In the genomic region with DNA sequence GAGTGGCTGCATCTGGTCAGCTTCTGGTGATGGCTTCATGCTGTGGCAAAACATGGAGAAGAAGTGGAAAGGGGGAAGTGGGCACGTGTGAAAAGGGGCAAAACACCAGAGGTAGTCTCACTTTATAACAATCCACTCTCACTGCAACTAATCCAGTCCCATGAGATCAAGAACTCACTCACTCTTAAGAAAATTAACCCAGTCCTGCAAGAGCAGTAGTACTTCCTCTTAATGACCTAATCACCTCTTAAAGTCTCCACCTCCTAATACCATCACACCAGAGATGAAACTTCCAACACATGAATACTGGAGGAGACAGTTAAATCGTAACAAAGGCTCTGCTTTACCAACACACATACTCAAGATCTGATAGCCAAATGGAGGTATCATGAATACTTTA, we compare ENCODE assay signal across 22 cellular contexts.
DNase-seq lines count a peak whose midpoint lies in the region; ATAC-seq lines count a peak whose summit lies in the region.
"Had no signal": no experiment of that assay in that cellular context is flagged by ENCODE, and none has a peak within 500 bp of the region (broad histone marks: within the 10 kb centered on the region; RNA-seq: fewer than 3 reads in every experiment).

No MANE protein-coding gene starts in this region.

- peaks cover 71% of the 10 kb centered on the region for H3K4me1 Mint-ChIP-seq in activated T-cell treated with anti-CD3 and anti-CD28 coated beads, Interleukin-2, amount 50 U/mL, for 24 hours (ENCODE audit: low read depth)
- H3K4me1 Mint-ChIP-seq in activated T-helper 17 cell treated with anti-CD3 and anti-CD28 coated beads, Interleukin-2, amount 50 U/mL, for 72 hours: peaks cover 51% of the 10 kb centered on the region
- peaks cover 74% of the 10 kb centered on the region for H3K4me1 Mint-ChIP-seq in stimulated activated naive CD8-positive, alpha-beta T cell treated with anti-CD3 and anti-CD28 coated beads, Interleukin-15, Interleukin-2, amounts not matched to agents 100 ng/mL and 50 ng/mL, for 24 hours (ENCODE audit: low read depth)
- H3K4me1 Mint-ChIP-seq: H9 had no signal

- H3K4me3 Mint-ChIP-seq in activated T-cell treated with anti-CD3 and anti-CD28 coated beads, Interleukin-2, amount 50 U/mL, for 24 hours: peak overlapping the region; percentile 37
- peak overlapping the region; percentile 56 for H3K4me3 Mint-ChIP-seq in activated T-helper 17 cell treated with anti-CD3 and anti-CD28 coated beads, Interleukin-2, amount 50 U/mL, for 72 hours
- H3K4me3 Mint-ChIP-seq in stimulated activated naive CD8-positive, alpha-beta T cell treated with anti-CD3 and anti-CD28 coated beads, Interleukin-15, Interleukin-2, amounts not matched to agents 100 ng/mL and 50 ng/mL, for 24 hours: peak overlapping the region; percentile 65
- H3K4me3 Mint-ChIP-seq: H9; T-helper 2 cell treated with Interferon-gamma antibody and Interleukin-4, amounts not matched to agents 5 μg/mL and 100 μg/mL, for 36 hours had no signal

- peaks cover 20% of the 10 kb centered on the region for H3K36me3 Mint-ChIP-seq in activated T-cell treated with anti-CD3 and anti-CD28 coated beads, Interleukin-2, amount 50 U/mL, for 24 hours (ENCODE audit: low read depth)
- H3K36me3 Mint-ChIP-seq in activated T-helper 17 cell treated with anti-CD3 and anti-CD28 coated beads, Interleukin-2, amount 50 U/mL, for 72 hours (ENCODE audit: low read depth): no peaks in the 10 kb centered on the region
- H3K36me3 Mint-ChIP-seq in stimulated activated naive CD8-positive, alpha-beta T cell treated with anti-CD3 and anti-CD28 coated beads, Interleukin-15, Interleukin-2, amounts not matched to agents 100 ng/mL and 50 ng/mL, for 24 hours (ENCODE audit: low read depth): peaks cover 10% of the 10 kb centered on the region

- no peaks in the 10 kb centered on the region for H3K27me3 Mint-ChIP-seq in activated T-cell treated with anti-CD3 and anti-CD28 coated beads, Interleukin-2, amount 50 U/mL, for 24 hours
- no peaks in the 10 kb centered on the region for H3K27me3 Mint-ChIP-seq in activated T-helper 17 cell treated with anti-CD3 and anti-CD28 coated beads, Interleukin-2, amount 50 U/mL, for 72 hours
- H3K27me3 Mint-ChIP-seq in stimulated activated naive CD8-positive, alpha-beta T cell treated with anti-CD3 and anti-CD28 coated beads, Interleukin-15, Interleukin-2, amounts not matched to agents 100 ng/mL and 50 ng/mL, for 24 hours: no peaks in the 10 kb centered on the region

- ATAC-seq in HG02981 (IDR thresholded peaks at IDR 0.05; ENCODE audit: unreplicated experiment): peak; percentile 60
- ATAC-seq in activated T-helper 17 cell treated with anti-CD3 and anti-CD28 coated beads, Interleukin-2, amount 50 U/mL, for 72 hours (replicated peaks): peak; percentile 55
- ATAC-seq: mucosa of descending colon, PC-3 had no signal

- H3K9me3 Mint-ChIP-seq in activated T-cell treated with anti-CD3 and anti-CD28 coated beads, Interleukin-2, amount 50 U/mL, for 24 hours: no peaks in the 10 kb centered on the region
- H3K9me3 Mint-ChIP-seq in activated T-helper 17 cell treated with anti-CD3 and anti-CD28 coated beads, Interleukin-2, amount 50 U/mL, for 72 hours: no peaks in the 10 kb centered on the region
- peaks cover 5% of the 10 kb centered on the region for H3K9me3 Mint-ChIP-seq in stimulated activated naive CD8-positive, alpha-beta T cell treated with anti-CD3 and anti-CD28 coated beads, Interleukin-15, Interleukin-2, amounts not matched to agents 100 ng/mL and 50 ng/mL, for 24 hours
- H3K9me3 Mint-ChIP-seq: H9; T-helper 2 cell treated with Interferon-gamma antibody and Interleukin-4, amounts not matched to agents 5 μg/mL and 100 μg/mL, for 36 hours had no signal

- H3K27ac Mint-ChIP-seq in activated T-cell treated with anti-CD3 and anti-CD28 coated beads, Interleukin-2, amount 50 U/mL, for 24 hours: peak overlapping the region; percentile 81
- no peak overlapping the region for H3K27ac Mint-ChIP-seq in activated T-helper 17 cell treated with anti-CD3 and anti-CD28 coated beads, Interleukin-2, amount 50 U/mL, for 72 hours
- peak overlapping the region; percentile 86 for H3K27ac Mint-ChIP-seq in stimulated activated naive CD8-positive, alpha-beta T cell treated with anti-CD3 and anti-CD28 coated beads, Interleukin-15, Interleukin-2, amounts not matched to agents 100 ng/mL and 50 ng/mL, for 24 hours
- H3K27ac Mint-ChIP-seq: H9; T-helper 2 cell treated with Interferon-gamma antibody and Interleukin-4, amounts not matched to agents 5 μg/mL and 100 μg/mL, for 36 hours had no signal

- no peak for DNase-seq in activated T-cell treated with anti-CD3 and anti-CD28 coated beads, Interleukin-2, amount 50 U/mL, for 24 hours
- no peak for DNase-seq in activated T-cell treated with anti-CD3 and anti-CD28 coated beads, Interleukin-2, amount 50 U/mL, for 1 hour
- DNase-seq in NCI-H2029 treated with DMSO at 0.1 percent for 48 hours (lab: John Stamatoyannopoulos, UW): no peak
- DNase-seq in NCI-H2196 (lab: John Stamatoyannopoulos, UW; ENCODE audit: unreplicated experiment): no peak
- no peak for DNase-seq in activated CD4-positive, CD25-positive, alpha-beta regulatory T cell treated with anti-CD3 and anti-CD28 coated beads, Interleukin-2, amount 50 U/mL, for 72 hours
- DNase-seq: activated CD4-positive, CD25-positive, alpha-beta regulatory T cell; DND-41; esophagus squamous epithelium; glutamatergic neuron; H9; KG1; left ventricle myocardium inferior; mucosa of descending colon; NCI-H1048; NCI-H69; nucleus accumbens; PC-3; tibial artery had no signal
